7 cellular contexts compared by ENCODE assay signal in genomic region chr1:44714944-44715571, GRCh38. TPM values are rescaled to one million over a fixed set of nuclear protein-coding genes. Genes with fewer than 3 reads are reported as not detected.
DNase-seq lines count a peak whose midpoint lies in the region; ATAC-seq and TF ChIP-seq lines count a peak whose summit lies in the region.

No MANE protein-coding gene starts in this region.

- no peaks in the 10 kb centered on the region for H3K9me3 ChIP-seq in OCI-LY3 (ENCODE audit: insufficient read depth, low read length)
- H3K9me3 ChIP-seq in naive thymus-derived CD4-positive, alpha-beta T cell (ENCODE audit: control insufficient read depth in 2 of 3, low read length in 3 of 3): no peaks in the 10 kb centered on the region
- H3K9me3 ChIP-seq in tibial nerve: no peaks in the 10 kb centered on the region

- ATAC-seq in naive thymus-derived CD4-positive, alpha-beta T cell: peak; percentile 98

- DNase-seq in GM10266 (ENCODE audit: extremely low spot score) (peak; percentile 76), activated T-cell treated with anti-CD3 and anti-CD28 coated beads for 1 hour (ENCODE audit: low read depth) (peak; percentile 41), erythroblast (lab: John Stamatoyannopoulos, UW) (peak; percentile 73 to 82), tibial nerve (ENCODE audit: low spot score in 2 of 2) (peak; percentile 45 to 71)
- peak; percentile 46 to 77 (median 69) for DNase-seq in naive thymus-derived CD4-positive, alpha-beta T cell

- TF ChIP-seq POLR2A in erythroblast (IDR thresholded peaks at IDR 0.05; ENCODE audit: low read length) (no peak), tibial nerve (IDR thresholded peaks at IDR 0.05) (no peak)

- CTCF ChIA-PET in naive thymus-derived CD4-positive, alpha-beta T cell (lab: Charles Lee): interaction anchor here (0.7 to 8.9 kb wide), 5 partner anchors 15 to 786 kb away, joined by 3 to 55 read pairs (median 5); partner anchors contain the start of gene RNU5D-1

- no peaks in the 10 kb centered on the region for H3K36me3 ChIP-seq in OCI-LY3 (replicated peaks; ENCODE audit: low read depth, low read length)
- H3K36me3 ChIP-seq in naive thymus-derived CD4-positive, alpha-beta T cell (ENCODE audit: control insufficient read depth in 2 of 3, insufficient read depth in 3 of 3, low read length in 3 of 3): no peaks in the 10 kb centered on the region
- no peaks in the 10 kb centered on the region for H3K36me3 ChIP-seq in tibial nerve

- no peak overlapping the region for H3K9ac ChIP-seq in OCI-LY3 (ENCODE audit: low read length)

- TF ChIP-seq CTCF in GM10266 (IDR thresholded peaks at IDR 0.05; ENCODE audit: control insufficient read depth, insufficient read depth, low read depth, missing control alignments): peak; percentile 94
- peak; percentile 69 for TF ChIP-seq CTCF in OCI-LY3 (IDR thresholded peaks at IDR 0.05; ENCODE audit: low read depth, low read length)
- peak; percentile 75 to 94 (median 89) for TF ChIP-seq CTCF in tibial nerve (IDR thresholded peaks at IDR 0.05)

- peak overlapping the region; percentile 60 for H3K4me2 ChIP-seq in OCI-LY3 (ENCODE audit: low read length)

- H3K27ac ChIP-seq in OCI-LY3 (ENCODE audit: low read length): no peak overlapping the region
- peak overlapping the region; percentile 39 for H3K27ac ChIP-seq in naive thymus-derived CD4-positive, alpha-beta T cell (ENCODE audit: low read depth, low read length)
- peak overlapping the region in 1 of 4 donors; percentile 15 for H3K27ac ChIP-seq in tibial nerve

- POLR2A ChIA-PET in naive thymus-derived CD4-positive, alpha-beta T cell (lab: Charles Lee): interaction anchor here (0.7 to 14.5 kb wide), 4 partner anchors 15 to 95 kb away, joined by 3 to 239 read pairs (median 4); partner anchors contain the start of gene RNU5D-1

- H3K27ac Mint-ChIP-seq in IgD-negative memory B cell: peak overlapping the region; percentile 32 to 94 (median 88)
- H3K27ac Mint-ChIP-seq in naive thymus-derived CD4-positive, alpha-beta T cell: peak overlapping the region; percentile 40 to 85 (median 68)

- H3K36me3 Mint-ChIP-seq in IgD-negative memory B cell: no peaks in the 10 kb centered on the region
- no peaks in the 10 kb centered on the region for H3K36me3 Mint-ChIP-seq in naive thymus-derived CD4-positive, alpha-beta T cell

- intact Hi-C loops in naive thymus-derived CD4-positive, alpha-beta T cell (cut with micrococcal nuclease): loop anchor here (1.0 to 2.0 kb wide), 7 partner anchors 14 to 776 kb away; partner anchors contain the start of genes ARMH1 (in 1 of the 2), RPS8 (in 1 of the 2), TESK2 (in 1 of the 2) and TMEM53 (in 1 of the 2)

- H3K4me3 Mint-ChIP-seq in IgD-negative memory B cell: peak overlapping the region in 3 of 4 donors; percentile 75 to 90 (median 86)
- H3K4me3 Mint-ChIP-seq in naive thymus-derived CD4-positive, alpha-beta T cell: peak overlapping the region; percentile 24 to 72 (median 66)

- peak overlapping the region; percentile 73; the same call in 1 of the 2 replicates for H2AFZ ChIP-seq in OCI-LY3 (ENCODE audit: low read depth, low read length)

- no peaks in the 10 kb centered on the region for H3K79me2 ChIP-seq in OCI-LY3 (ENCODE audit: low read length)

- H3K4me1 ChIP-seq in OCI-LY3 (ENCODE audit: low read length) (peaks cover 62% of the 10 kb centered on the region), tibial nerve (peaks cover 0 to 10% (median 10%) of the 10 kb centered on the region in 4 donors)
- H3K4me1 ChIP-seq in naive thymus-derived CD4-positive, alpha-beta T cell (ENCODE audit: control insufficient read depth in 2 of 2, insufficient read depth in 2 of 2, low read length in 2 of 2): peaks cover 11 to 37% of the 10 kb centered on the region in 2 donors

- WGBS in tibial nerve, 2 donors: 8 to 13% methylated on average over 9 of the region's 9 CpGs

- H3K9me3 Mint-ChIP-seq in IgD-negative memory B cell: no peaks in the 10 kb centered on the region
- no peaks in the 10 kb centered on the region for H3K9me3 Mint-ChIP-seq in naive thymus-derived CD4-positive, alpha-beta T cell

- peaks cover 30 to 35% (median 31%) of the 10 kb centered on the region in 3 donors for H3K4me1 Mint-ChIP-seq in IgD-negative memory B cell
- H3K4me1 Mint-ChIP-seq in naive thymus-derived CD4-positive, alpha-beta T cell: peaks cover 39 to 52% (median 47%) of the 10 kb centered on the region in 7 donors

- TF ChIP-seq EP300 in tibial nerve (IDR thresholded peaks at IDR 0.05): no peak

- no peaks in the 10 kb centered on the region for H3K27me3 Mint-ChIP-seq in IgD-negative memory B cell
- peaks cover 0 to 9% (median 0%) of the 10 kb centered on the region in 5 donors for H3K27me3 Mint-ChIP-seq in naive thymus-derived CD4-positive, alpha-beta T cell

- H3K27me3 ChIP-seq in OCI-LY3 (ENCODE audit: low read depth, low read length): peaks cover 14% of the 10 kb centered on the region
- H3K27me3 ChIP-seq in naive thymus-derived CD4-positive, alpha-beta T cell (ENCODE audit: control insufficient read depth in 2 of 2, insufficient read depth in 2 of 2, low read length in 2 of 2): no peaks in the 10 kb centered on the region
- H3K27me3 ChIP-seq in tibial nerve: no peaks in the 10 kb centered on the region

- H3K4me3 ChIP-seq in OCI-LY3 (ENCODE audit: low read length) (no peak overlapping the region), tibial nerve (no peak overlapping the region)
- H3K4me3 ChIP-seq in naive thymus-derived CD4-positive, alpha-beta T cell (ENCODE audit: low read length): peak overlapping the region; percentile 28

- no peaks in the 10 kb centered on the region for H4K20me1 ChIP-seq in OCI-LY3 (ENCODE audit: insufficient read depth, low read length)

RNA-seq across cellular contexts. Expression of gene RNU5D-1, which starts 15.9 kb away (rescaled TPM):
- not detected for polyA plus RNA-seq in IgD-negative memory B cell
- total RNA-seq in naive thymus-derived CD4-positive, alpha-beta T cell: not detected
- polyA plus RNA-seq in naive thymus-derived CD4-positive, alpha-beta T cell: not detected
- total RNA-seq in tibial nerve: not detected

RNA-seq across cellular contexts. Expression of gene KIF2C, which starts 24.6 kb away (rescaled TPM):
- 0.39 TPM for polyA plus RNA-seq in IgD-negative memory B cell
- total RNA-seq in naive thymus-derived CD4-positive, alpha-beta T cell: 10 to 100 TPM in 1 of 5 experiments, 1 to 10 TPM in 2, under 1 TPM in 2; 0.32 to 69.3 (median 1.1) TPM
- under 1 TPM in 1 of 2 donors, not detected in 1; 0.52 TPM for polyA plus RNA-seq in naive thymus-derived CD4-positive, alpha-beta T cell
- total RNA-seq in tibial nerve: 1 to 10 TPM in 2 of 4 donors, under 1 TPM in 1, not detected in 1; 0.63 to 3.3 (median 2.7) TPM

RNA-seq across cellular contexts. Expression of gene ARMH1, which starts 40.5 kb away (rescaled TPM):
- polyA plus RNA-seq in IgD-negative memory B cell: 5.6 TPM
- 100 to 1,000 TPM in 1 of 5 experiments, 10 to 100 TPM in 4; 65.8 to 205 (median 87.0) TPM for total RNA-seq in naive thymus-derived CD4-positive, alpha-beta T cell
- 10 to 100 TPM; 32.8 to 41.0 TPM for polyA plus RNA-seq in naive thymus-derived CD4-positive, alpha-beta T cell
- 1 to 10 TPM in 3 of 4 donors, under 1 TPM in 1; 0.66 to 7.1 (median 2.9) TPM for total RNA-seq in tibial nerve

RNA-seq across cellular contexts. Expression of gene TMEM53, which starts 40.8 kb away (rescaled TPM):
- 11.5 TPM for polyA plus RNA-seq in IgD-negative memory B cell
- 1 to 10 TPM; 1.6 to 3.5 (median 1.9) TPM for total RNA-seq in naive thymus-derived CD4-positive, alpha-beta T cell
- polyA plus RNA-seq in naive thymus-derived CD4-positive, alpha-beta T cell: 1 to 10 TPM; 2.9 to 3.5 TPM
- 10 to 100 TPM in 2 of 4 donors, 1 to 10 TPM in 2; 7.2 to 10.5 (median 9.5) TPM for total RNA-seq in tibial nerve

Comparison
In these comparisons a context has a peak if more than half of its experiments do, and no peak if none do; other contexts are left out.
1. RNA of gene ARMH1, which starts 40.5 kb away (total RNA-seq): 65.8 to 205 TPM in naive thymus-derived CD4-positive, alpha-beta T cell; 0.66 to 7.1 TPM in tibial nerve; every median in the first group is over 4 times any median in the second.
2. Peak in every context shown above with its lines, with median percentiles within 50 percentile points of each other: DNase-seq and CTCF ChIP-seq.